Comparison of ENCODE assay signal across 33 cellular contexts in the genomic region with DNA sequence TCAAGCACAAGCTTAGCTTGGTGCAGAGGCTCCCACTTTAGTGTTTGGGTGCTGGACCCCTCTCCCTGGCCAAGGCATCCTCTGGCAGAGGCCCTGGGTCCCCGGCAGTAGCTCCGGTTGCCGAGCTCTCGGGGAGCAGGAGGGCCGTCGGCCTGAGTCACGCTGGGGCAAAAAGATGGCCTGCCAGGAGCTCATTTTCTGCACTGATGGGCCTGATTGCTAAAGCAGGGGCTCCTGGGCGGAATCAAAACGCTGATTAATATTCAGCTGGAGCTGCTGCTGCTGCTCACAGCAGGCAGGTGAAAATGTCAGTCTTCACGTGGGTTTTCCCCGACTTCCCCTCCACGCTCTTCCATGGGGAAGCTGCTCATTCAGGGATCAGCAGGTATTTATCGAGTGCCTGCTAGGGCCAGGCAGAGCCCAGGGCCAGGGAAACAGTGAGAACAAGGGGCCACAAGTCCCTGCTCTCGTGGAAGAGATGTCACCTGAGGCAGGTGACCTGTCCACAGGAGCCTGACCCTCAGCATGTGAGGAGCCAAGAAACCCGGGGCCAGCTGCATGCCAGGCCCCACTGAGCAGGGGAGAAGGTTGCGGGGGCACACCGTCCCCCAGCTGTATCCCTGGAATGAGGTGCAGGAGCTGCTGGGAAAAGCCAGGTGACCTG. TPM values are rescaled to one million over a fixed set of nuclear protein-coding genes. Genes with fewer than 3 reads are reported as not detected.
"Had no signal": no experiment of that assay in that cellular context is flagged by ENCODE, and none has a peak within 500 bp of the region (broad histone marks: within the 10 kb centered on the region; RNA-seq: fewer than 3 reads in every experiment).

No MANE protein-coding gene starts in this region.

- H3K36me3 ChIP-seq: breast epithelium, cardiac muscle cell, colonic mucosa, esophagus muscularis mucosa, gastrocnemius medialis, heart left ventricle, WERI-Rb-1 had no signal

- H3K4me1 ChIP-seq: body of pancreas, breast epithelium, colonic mucosa, esophagus muscularis mucosa, foreskin keratinocyte, gastrocnemius medialis, heart left ventricle had no signal

- H3K36me3 Mint-ChIP-seq: activated naive CD8-positive, alpha-beta T cell; T-cell had no signal

- H3K9me3 Mint-ChIP-seq: activated B cell treated with CpG ODN at 0.5 μM for 24 hours; activated CD8-positive, alpha-beta T cell treated with anti-CD3 and anti-CD28 coated beads for 36 hours; activated T-cell treated with anti-CD3 and anti-CD28 coated beads, Interleukin-2, amount 50 U/mL, for 4 hours; activated T-helper 17 cell treated with anti-CD3 and anti-CD28 coated beads, Interleukin-2, amount 50 U/mL, for 72 hours; T-cell; T-helper 1 cell treated with Interleukin-12 subunit alpha and Interleukin-12 subunit beta and Interleukin-4 antibody, amounts not matched to agents 30 μg/mL and 1 μg/mL, for 36 hours had no signal

- H3K27ac Mint-ChIP-seq: activated B cell treated with CpG ODN at 0.5 μM for 24 hours; activated CD8-positive, alpha-beta T cell treated with anti-CD3 and anti-CD28 coated beads for 36 hours; activated naive CD8-positive, alpha-beta T cell; activated T-helper 17 cell treated with anti-CD3 and anti-CD28 coated beads, Interleukin-2, amount 50 U/mL, for 72 hours; T-cell; T-helper 1 cell treated with Interleukin-12 subunit alpha and Interleukin-12 subunit beta and Interleukin-4 antibody, amounts not matched to agents 30 μg/mL and 1 μg/mL, for 36 hours had no signal

- H3K4me1 Mint-ChIP-seq: activated B cell treated with CpG ODN at 0.5 μM for 24 hours; activated T-helper 17 cell treated with anti-CD3 and anti-CD28 coated beads, Interleukin-2, amount 50 U/mL, for 72 hours; T-cell had no signal

- DNase-seq: activated B cell treated with CpG ODN at 0.5 μM for 24 hours; activated CD4-positive, alpha-beta T cell treated with anti-CD3 and anti-CD28 coated beads for 48 hours; activated CD4-positive, alpha-beta T cell treated with anti-CD3 and anti-CD28 coated beads, Interleukin-2, amount 50 U/mL, for 1 hour; activated CD4-positive, alpha-beta T cell treated with anti-CD3 and anti-CD28 coated beads, Interleukin-2, amount 50 U/mL, for 48 hours; activated CD8-positive, alpha-beta memory T cell treated with anti-CD3 and anti-CD28 coated beads for 24 hours; activated CD8-positive, alpha-beta T cell treated with anti-CD3 and anti-CD28 coated beads for 36 hours; activated effector memory CD4-positive, alpha-beta T cell treated with Interleukin-2 at 50 U/mL for 16 hours; activated gamma-delta T cell treated with Interleukin-2 at 50 U/mL for 16 hours; activated naive CD4-positive, alpha-beta T cell treated with anti-CD3 and anti-CD28 coated beads, Interleukin-2, amount 50 U/mL, for 16 hours; activated naive CD4-positive, alpha-beta T cell treated with Interleukin-2 at 50 U/mL for 16 hours; activated T-cell treated with anti-CD3 and anti-CD28 coated beads, Interleukin-2, amount 50 U/mL, for 4 hours; amniotic stem cell; anterior cingulate cortex; body of pancreas; central memory CD4-positive, alpha-beta T cell; cerebellar nuclear complex; colonic mucosa; effector CD8-positive, alpha-beta T cell; erythroblast; foreskin keratinocyte; gastrocnemius medialis; glutamatergic neuron; T-cell; T-helper 9 cell; WERI-Rb-1 had no signal

- H3K27me3 ChIP-seq: body of pancreas, breast epithelium, cardiac muscle cell, colonic mucosa, heart left ventricle had no signal

- H3K9me3 ChIP-seq: body of pancreas, breast epithelium, colonic mucosa, esophagus muscularis mucosa, gastrocnemius medialis, heart left ventricle had no signal

- H3K4me3 Mint-ChIP-seq: activated B cell treated with CpG ODN at 0.5 μM for 24 hours; activated CD8-positive, alpha-beta T cell treated with anti-CD3 and anti-CD28 coated beads for 36 hours; activated naive CD8-positive, alpha-beta T cell; activated T-cell treated with anti-CD3 and anti-CD28 coated beads, Interleukin-2, amount 50 U/mL, for 4 hours; activated T-helper 17 cell treated with anti-CD3 and anti-CD28 coated beads, Interleukin-2, amount 50 U/mL, for 72 hours; T-cell; T-helper 1 cell treated with Interleukin-12 subunit alpha and Interleukin-12 subunit beta and Interleukin-4 antibody, amounts not matched to agents 30 μg/mL and 1 μg/mL, for 36 hours had no signal

- H3K27me3 Mint-ChIP-seq: activated B cell treated with CpG ODN at 0.5 μM for 24 hours; activated CD8-positive, alpha-beta T cell treated with anti-CD3 and anti-CD28 coated beads for 36 hours; activated naive CD8-positive, alpha-beta T cell had no signal

- ATAC-seq: activated CD4-positive, CD25-positive, alpha-beta regulatory T cell treated with anti-CD3 and anti-CD28 coated beads, Interleukin-2, amount 50 U/mL, for 24 hours; activated CD8-positive, alpha-beta T cell treated with anti-CD3 and anti-CD28 coated beads for 36 hours; activated T-cell treated with anti-CD3 and anti-CD28 coated beads, Interleukin-2, amount 50 U/mL, for 4 hours; activated T-helper 17 cell treated with anti-CD3 and anti-CD28 coated beads, Interleukin-2, amount 50 U/mL, for 72 hours; body of pancreas; foreskin keratinocyte; gastrocnemius medialis; heart left ventricle; T-cell had no signal

- H3K4me3 ChIP-seq: body of pancreas, breast epithelium, cardiac muscle cell, colonic mucosa, esophagus muscularis mucosa, gastrocnemius medialis, heart left ventricle had no signal

- H3K27ac ChIP-seq: body of pancreas, breast epithelium, cardiac muscle cell, colonic mucosa, esophagus muscularis mucosa, foreskin keratinocyte, gastrocnemius medialis, heart left ventricle, WERI-Rb-1 had no signal

RNA-seq across cellular contexts. Expression of a gene that starts 22.1 kb away (rescaled TPM):
- total RNA-seq: activated B cell treated with CpG ODN at 0.5 μM for 24 hours, foreskin keratinocyte had no signal
- polyA plus RNA-seq: foreskin keratinocyte had no signal
